Comparison of ENCODE assay signal across 15 cellular contexts in the genomic region with DNA sequence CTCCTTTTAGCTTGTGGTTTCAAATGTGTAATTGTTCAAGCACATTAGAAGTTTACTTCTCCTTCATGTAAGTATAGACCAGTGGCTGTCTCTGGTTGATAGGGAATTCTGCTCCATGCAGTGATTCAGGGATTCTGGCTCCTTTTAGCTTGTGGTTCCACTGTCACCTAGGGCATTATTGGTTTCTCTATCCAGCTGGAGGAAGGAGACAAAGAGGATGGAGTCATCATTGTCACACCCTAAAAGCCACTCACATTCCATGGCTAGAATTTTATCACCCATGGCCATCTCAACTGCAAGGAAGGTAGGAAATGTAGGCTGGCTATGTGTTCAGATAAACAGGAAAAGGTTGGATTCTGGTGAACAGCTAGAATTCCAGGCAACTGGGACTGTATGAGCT.
"Had no signal": no experiment of that assay in that cellular context is flagged by ENCODE, and none has a peak within 500 bp of the region (broad histone marks: within the 10 kb centered on the region; RNA-seq: fewer than 3 reads in every experiment).

No MANE protein-coding gene starts in this region.

- ATAC-seq: right cardiac atrium had no signal

- DNase-seq: activated CD4-positive, alpha-beta T cell treated with anti-CD3 and anti-CD28 coated beads for 1 hour; activated CD4-positive, alpha-beta T cell treated with anti-CD3 and anti-CD28 coated beads, Interleukin-2, amount 50 U/mL, for 4 hours; activated naive CD4-positive, alpha-beta T cell treated with anti-CD3 and anti-CD28 coated beads, Interleukin-2, amount 10 ng/mL, durations not matched to agents 7 days and 5 days; activated T-cell treated with anti-CD3 and anti-CD28 coated beads, Interleukin-2, amount 50 U/mL, for 24 hours; erythroblast; hypothalamus; right cardiac atrium; small intestine; stimulated activated CD4-positive, alpha-beta T cell treated with anti-CD3 and anti-CD28 coated beads, Interleukin-4, amount 100 ng/mL, for 4 hours; stimulated activated CD8-positive, alpha-beta memory T cell treated with anti-CD3 and anti-CD28 coated beads, Interleukin-4, amount 100 ng/mL, for 48 hours; stimulated activated naive CD8-positive, alpha-beta T cell treated with anti-CD3 and anti-CD28 coated beads, Interleukin-15, Interleukin-2, amounts not matched to agents 100 U/mL and 50 U/mL, for 24 hours; T-helper 9 cell; transverse colon had no signal

- H3K4me3 ChIP-seq: ascending aorta, transverse colon had no signal

- H3K27ac ChIP-seq: ascending aorta, transverse colon, VCaP had no signal

- FAIRE-seq: small intestine had no signal

- H3K27me3 ChIP-seq: ascending aorta, transverse colon had no signal

- H3K36me3 ChIP-seq: ascending aorta, transverse colon had no signal

- H3K4me1 ChIP-seq: ascending aorta had no signal

- H3K9me3 ChIP-seq: ascending aorta had no signal
